In the genomic region with DNA sequence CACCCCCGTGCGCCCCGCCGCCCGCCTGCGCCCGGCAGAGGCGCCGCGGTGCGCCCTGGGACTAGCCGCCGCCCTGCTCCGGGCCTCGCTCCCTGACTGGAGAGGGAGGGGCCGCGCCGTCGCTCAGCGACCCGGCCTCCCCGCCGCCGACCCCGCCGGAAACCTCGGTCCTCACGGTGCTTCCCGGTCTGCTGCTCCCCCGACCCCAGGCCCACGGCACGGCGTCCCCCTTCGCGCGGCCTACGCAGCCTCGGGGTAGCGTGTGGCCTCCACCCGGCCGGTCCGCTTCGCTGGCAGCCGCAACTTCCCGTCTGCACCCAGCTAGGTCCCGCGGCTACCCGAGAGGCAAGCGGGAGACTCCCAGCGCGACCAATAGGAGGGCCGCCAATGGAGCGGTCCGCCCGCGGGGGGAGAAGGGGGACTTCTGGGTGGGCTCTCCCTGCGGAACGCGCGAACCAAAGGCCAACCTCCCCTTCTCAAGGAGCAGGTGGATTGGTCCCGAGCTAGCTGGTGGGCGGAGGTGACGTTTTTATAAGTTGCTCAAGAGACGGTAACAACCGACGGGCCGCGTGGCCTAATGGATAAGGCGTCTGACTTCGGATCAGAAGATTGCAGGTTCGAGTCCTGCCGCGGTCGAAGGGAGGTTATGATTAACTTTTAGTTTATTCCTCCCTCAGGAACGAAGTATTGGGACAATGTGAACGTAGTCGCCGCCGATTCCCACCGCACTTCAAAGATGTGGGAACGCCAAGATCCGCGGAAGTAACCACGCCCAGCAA, we compare ENCODE assay signal across 1 cellular context.
TF ChIP-seq lines count a peak whose summit lies in the region.

Gene POLG (minus strand): TSS at position 315 of the 779 bp plus-strand sequence. CDS start 1,070 bp downstream, outside the sequence.

TF ChIP-seq in H1, 55 proteins besides CTCF, POLR2A, EP300 and RAD21 (continues in another document):
- TF ChIP-seq RXRA (IDR thresholded peaks at IDR 0.05; ENCODE audit: insufficient read depth, low read depth, low read length), result no peak
- 0 out of 2 replicates have a peak, but pooled peaks have one; percentile 19 for TF ChIP-seq POU5F1 (IDR thresholded peaks at IDR 0.05; ENCODE audit: low read depth, low read length)
- TF ChIP-seq KDM4A (IDR thresholded peaks at IDR 0.05; ENCODE audit: low read depth, low read length, severe bottlenecking), result no peak
- TF ChIP-seq POLR2AphosphoS5 (IDR thresholded peaks at IDR 0.05; ENCODE audit: low read depth, low read length), result peak; percentile 92
- TF ChIP-seq RFX5 (IDR thresholded peaks at IDR 0.05; ENCODE audit: borderline replicate concordance, low read depth, low read length), result no peak
- peak; percentile 100 for TF ChIP-seq TBP (IDR thresholded peaks at IDR 0.05; ENCODE audit: low read depth, low read length)
- peak; percentile 43; the same call in 1 of the 2 replicates for TF ChIP-seq NRF1 (IDR thresholded peaks at IDR 0.05; ENCODE audit: low read depth, low read length)
- no peak; the same call in 1 of the 2 replicates for TF ChIP-seq SUZ12 (IDR thresholded peaks at IDR 0.05; ENCODE audit: low read length)
- no peak; the same call in 1 of the 2 replicates for TF ChIP-seq BACH1 (IDR thresholded peaks at IDR 0.05; ENCODE audit: low read length)
- TF ChIP-seq EGR1 (IDR thresholded peaks at IDR 0.05; ENCODE audit: borderline replicate concordance, low read depth, low read length), result peak; percentile 95
- TF ChIP-seq SIRT6 (IDR thresholded peaks at IDR 0.05; ENCODE audit: low read length), result no peak
- TF ChIP-seq SIX5 (IDR thresholded peaks at IDR 0.05; ENCODE audit: low read depth, low read length), result peak; percentile 58; the same call in 1 of the 2 replicates
- no peak for TF ChIP-seq GABPA (IDR thresholded peaks at IDR 0.05; ENCODE audit: borderline replicate concordance, insufficient read depth, low read length)
- TF ChIP-seq TEAD4 (IDR thresholded peaks at IDR 0.05; ENCODE audit: low read depth, low read length), result peak; percentile 66
- TF ChIP-seq NANOG (IDR thresholded peaks at IDR 0.05; ENCODE audit: insufficient read depth, low read depth, low read length, poor library complexity, severe bottlenecking), result no peak
- no peak for TF ChIP-seq SP2 (IDR thresholded peaks at IDR 0.05; ENCODE audit: low read length)
- TF ChIP-seq KDM5A (IDR thresholded peaks at IDR 0.05; ENCODE audit: low read length), result no peak
- TF ChIP-seq GTF2F1 (IDR thresholded peaks at IDR 0.05; ENCODE audit: borderline replicate concordance, low read depth, low read length), result no peak
- no peak for TF ChIP-seq RNF2 (IDR thresholded peaks at IDR 0.05; ENCODE audit: borderline replicate concordance, low read depth, low read length, missing control alignments, poor library complexity, severe bottlenecking)
- TF ChIP-seq JUN (IDR thresholded peaks at IDR 0.05; ENCODE audit: low read depth, low read length), result no peak
- no peak for TF ChIP-seq SRF (IDR thresholded peaks at IDR 0.05; ENCODE audit: low read depth, low read length)
- peak; percentile 13 for TF ChIP-seq EZH2 (IDR thresholded peaks at IDR 0.05; ENCODE audit: low read depth, low read length, severe bottlenecking)
- TF ChIP-seq MAFK (IDR thresholded peaks at IDR 0.05; ENCODE audit: low read depth, low read length), result peak; percentile 72; the same call in 1 of the 2 replicates
- no peak for TF ChIP-seq CBX5 (IDR thresholded peaks at IDR 0.05; ENCODE audit: low read depth, low read length)
- TF ChIP-seq, protein P1, sequence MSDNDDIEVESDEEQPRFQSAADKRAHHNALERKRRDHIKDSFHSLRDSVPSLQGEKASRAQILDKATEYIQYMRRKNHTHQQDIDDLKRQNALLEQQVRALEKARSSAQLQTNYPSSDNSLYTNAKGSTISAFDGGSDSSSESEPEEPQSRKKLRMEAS (IDR thresholded peaks at IDR 0.05), result peak; percentile 70
- TF ChIP-seq E2F6 (IDR thresholded peaks at IDR 0.05), result no peak
- TF ChIP-seq RBBP5 (IDR thresholded peaks at IDR 0.05; ENCODE audit: borderline replicate concordance, low read depth, low read length), result peak; percentile 100
- TF ChIP-seq CBX8 (IDR thresholded peaks at IDR 0.05; ENCODE audit: borderline replicate concordance, low read depth, low read length), result no peak
- no peak for TF ChIP-seq ZNF274 (IDR thresholded peaks at IDR 0.05; ENCODE audit: borderline replicate concordance, extremely low read depth, low read length)
- peak; percentile 99 for TF ChIP-seq PHF8 (conservative IDR thresholded peaks at IDR 0.05; ENCODE audit: low read depth, low read length)
- TF ChIP-seq, protein P2, sequence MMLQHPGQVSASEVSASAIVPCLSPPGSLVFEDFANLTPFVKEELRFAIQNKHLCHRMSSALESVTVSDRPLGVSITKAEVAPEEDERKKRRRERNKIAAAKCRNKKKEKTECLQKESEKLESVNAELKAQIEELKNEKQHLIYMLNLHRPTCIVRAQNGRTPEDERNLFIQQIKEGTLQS (IDR thresholded peaks at IDR 0.05; ENCODE audit: insufficient read depth, low read depth, low read length), result no peak
- peak; percentile 29; the same call in 1 of the 2 replicates for TF ChIP-seq SP4 (IDR thresholded peaks at IDR 0.05; ENCODE audit: low read length)
- TF ChIP-seq CHD7 (IDR thresholded peaks at IDR 0.05; ENCODE audit: insufficient replicate concordance, low read length), result no peak
- peak; percentile 100 for TF ChIP-seq CHD1 (IDR thresholded peaks at IDR 0.05; ENCODE audit: low read depth, low read length)
- TF ChIP-seq SAP30 (IDR thresholded peaks at IDR 0.05; ENCODE audit: insufficient read depth, insufficient replicate concordance, low read length), result no peak
- no peak for TF ChIP-seq BCL11A (IDR thresholded peaks at IDR 0.05; ENCODE audit: low read depth in 2 of 2, low read length in 2 of 2)
- TF ChIP-seq CHD2 (IDR thresholded peaks at IDR 0.05; ENCODE audit: low read length), result peak; percentile 83; the same call in 1 of the 2 replicates
- TF ChIP-seq KDM1A (IDR thresholded peaks at IDR 0.05; ENCODE audit: borderline replicate concordance, low read length), result no peak
- TF ChIP-seq TCF12 (IDR thresholded peaks at IDR 0.05; ENCODE audit: low read depth, low read length), result 0 out of 2 replicates have a peak, but pooled peaks have one; percentile 25
- TF ChIP-seq TAF7 (optimal IDR thresholded peaks at IDR 0.05; ENCODE audit: borderline replicate concordance, low read depth, low read length), result peak; percentile 93
- 0 out of 4 replicates have a peak, but pooled peaks of 1 of the 2 experiments have one; percentile 8 for TF ChIP-seq HDAC2 (IDR thresholded peaks at IDR 0.05; ENCODE audit: borderline replicate concordance in 1 of 2, low read depth in 2 of 2, low read length in 2 of 2)
- peak; percentile 7; the same call in 1 of the 2 replicates for TF ChIP-seq USF2 (IDR thresholded peaks at IDR 0.05; ENCODE audit: low read length)
- peak; percentile 45 for TF ChIP-seq CREB1 (IDR thresholded peaks at IDR 0.05)
- peak; percentile 63 for TF ChIP-seq BRCA1 (IDR thresholded peaks at IDR 0.05; ENCODE audit: low read depth, low read length)
- TF ChIP-seq ASH2L (IDR thresholded peaks at IDR 0.05; ENCODE audit: low read length), result peak; percentile 100
- no peak for TF ChIP-seq HDAC6 (IDR thresholded peaks at IDR 0.05; ENCODE audit: low read depth, low read length)
- peak in 1 of 2 experiments; percentile 8; a peak in 1 of 4 replicates for TF ChIP-seq SIN3A (conservative IDR thresholded peaks at IDR 0.05 in 1 of 2, IDR thresholded peaks at IDR 0.05 in 1 of 2; ENCODE audit: low read depth in 1 of 2, low read length in 2 of 2)
- peak; percentile 95 for TF ChIP-seq TAF1 (IDR thresholded peaks at IDR 0.05; ENCODE audit: low read depth, low read length)
- TF ChIP-seq ATF2 (IDR thresholded peaks at IDR 0.05; ENCODE audit: low read length), result no peak; the same call in 1 of the 2 replicates
- peak; percentile 88 for TF ChIP-seq SP1 (IDR thresholded peaks at IDR 0.05; ENCODE audit: low read depth, low read length)
- no peak for TF ChIP-seq FOSL1 (IDR thresholded peaks at IDR 0.05; ENCODE audit: insufficient read depth, low read depth, low read length)
- peak; percentile 70; the same call in 1 of the 2 replicates for TF ChIP-seq CEBPB (IDR thresholded peaks at IDR 0.05; ENCODE audit: low read depth, low read length)
- TF ChIP-seq YY1 (IDR thresholded peaks at IDR 0.05; ENCODE audit: low read depth, low read length), result no peak
